ENCODE assay signal across 9 cellular contexts in genomic region chr1:161039154-161039545, GRCh38. TPM values are rescaled to one million over a fixed set of nuclear protein-coding genes. Genes with fewer than 3 reads are reported as not detected.
DNase-seq lines count a peak whose midpoint lies in the region; ATAC-seq, FAIRE-seq and TF ChIP-seq lines count a peak whose summit lies in the region.
"Had no signal": no experiment of that assay in that cellular context is flagged by ENCODE, and none has a peak within 500 bp of the region (broad histone marks: within the 10 kb centered on the region; RNA-seq: fewer than 3 reads in every experiment).

No MANE protein-coding gene starts in this region.

- no peaks in the 10 kb centered on the region for H4K20me1 ChIP-seq in HepG2 (ENCODE audit: insufficient read depth, low read length)

- no peak for TF ChIP-seq RAD21 in liver (IDR thresholded peaks at IDR 0.05)
- TF ChIP-seq RAD21 in HepG2 (CRISPR knock-in tag; IDR thresholded peaks at IDR 0.05): no peak

- ATAC-seq in HepG2 (no peak), upper lobe of right lung (no peak), HG03097 (IDR thresholded peaks at IDR 0.05; ENCODE audit: low FRiP score, unreplicated experiment) (no peak)

- in situ Hi-C loops in HepG2 (cut with HindIII; ENCODE audit: extremely low pct_ligation_motif_present, low pct_unique_long_range_greater_than_20kb): no loop called here

- DNase-seq in HepG2 (ENCODE audit: low spot score) (no peak), MCF 10A (ENCODE audit: unreplicated experiment) (no peak), upper lobe of right lung (no peak), DMS 273 treated with DMSO at 0.1 percent for 48 hours (lab: John Stamatoyannopoulos, UW) (no peak), T-helper 9 cell (no peak)

- peak overlapping the region; percentile 9 to 78 for H3K27ac ChIP-seq in liver (ENCODE audit: low read depth in 1 of 2, low read length in 2 of 2)
- H3K27ac ChIP-seq in HepG2 (ENCODE audit: extremely low read length, insufficient read depth, low read length): no peak overlapping the region
- no peak overlapping the region for H3K27ac ChIP-seq in muscle layer of duodenum (ENCODE audit: low read length)
- peak overlapping the region; percentile 77 for H3K27ac ChIP-seq in upper lobe of right lung

- 9% methylated on average over 3 of the region's 3 CpGs for WGBS in liver
- WGBS in HepG2 (ENCODE audit: low lambda C conversion rate): 79% methylated on average over 3 of the region's 3 CpGs

- no peak overlapping the region for H3K4me2 ChIP-seq in HepG2 (ENCODE audit: low read depth, low read length)

- H3K9me3 Mint-ChIP-seq in MCF 10A (ENCODE audit: unreplicated experiment): no peaks in the 10 kb centered on the region

- no TSS peak for BruUV-seq in HepG2 (replicated peaks; lab: Mats Ljungman, UMichigan)
- BruUV-seq in MCF 10A (replicated peaks; lab: Mats Ljungman, UMichigan): no TSS peak

- H3K9me3 ChIP-seq in liver (ENCODE audit: control insufficient read depth in 4 of 4, low read length in 3 of 4) (no peaks in the 10 kb centered on the region), HepG2 (ENCODE audit: low read length) (no peaks in the 10 kb centered on the region), muscle layer of duodenum (ENCODE audit: control insufficient read depth in 1 of 2, low read length in 2 of 2) (no peaks in the 10 kb centered on the region), upper lobe of right lung (no peaks in the 10 kb centered on the region)
- H3K9me3 ChIP-seq: HAP-1 had no signal

- peaks cover 8 to 27% (median 14%) of the 10 kb centered on the region in 4 donors for H3K4me1 ChIP-seq in liver (ENCODE audit: control insufficient read depth in 4 of 4, insufficient read depth in 4 of 4, low read length in 3 of 4)
- H3K4me1 ChIP-seq in HepG2 (ENCODE audit: insufficient read depth, low read length): peaks cover 19% of the 10 kb centered on the region
- peaks cover 5 to 10% of the 10 kb centered on the region in 2 donors for H3K4me1 ChIP-seq in muscle layer of duodenum (ENCODE audit: control insufficient read depth in 1 of 2, insufficient read depth in 2 of 2, low read length in 2 of 2)
- peaks cover 16% of the 10 kb centered on the region for H3K4me1 ChIP-seq in upper lobe of right lung

- H3K4me1 Mint-ChIP-seq in MCF 10A (ENCODE audit: insufficient read depth, unreplicated experiment): peaks cover 19% of the 10 kb centered on the region

- intact Hi-C loops in HepG2 (cut with micrococcal nuclease; ENCODE audit: unreplicated experiment) (no loop called here), MCF 10A (cut with micrococcal nuclease) (no loop called here), upper lobe of right lung (cut with DNase I) (no loop called here)

- peaks cover 33% of the 10 kb centered on the region for H3K36me3 Mint-ChIP-seq in MCF 10A (ENCODE audit: insufficient read depth, unreplicated experiment)

- peaks cover 2 to 37% (median 30%) of the 10 kb centered on the region in 4 donors for H3K36me3 ChIP-seq in liver (ENCODE audit: control insufficient read depth in 4 of 4, insufficient read depth in 3 of 4, low read depth in 1 of 4, low read length in 3 of 4)
- H3K36me3 ChIP-seq in HepG2 (replicated peaks in 1 of 2; ENCODE audit: control insufficient read depth in 1 of 2, insufficient read depth in 2 of 2, low read length in 2 of 2): peaks cover 13 to 39% of the 10 kb centered on the region in 2 experiments
- H3K36me3 ChIP-seq in muscle layer of duodenum (ENCODE audit: control insufficient read depth in 1 of 2, insufficient read depth in 2 of 2, low read length in 2 of 2): peaks cover 36 to 38% of the 10 kb centered on the region in 2 donors
- H3K36me3 ChIP-seq in upper lobe of right lung: peaks cover 39% of the 10 kb centered on the region

- peak overlapping the region; percentile 66 to 80 (median 68) for H3K4me3 ChIP-seq in liver (ENCODE audit: low read depth in 1 of 3, low read length in 3 of 3)
- no peak overlapping the region for H3K4me3 ChIP-seq in HepG2 (replicated peaks in 1 of 3; ENCODE audit: insufficient read depth in 1 of 3, low read depth in 2 of 3, low read length in 3 of 3)
- peak overlapping the region; percentile 56 to 67 for H3K4me3 ChIP-seq in muscle layer of duodenum (ENCODE audit: low read depth in 1 of 2, low read length in 2 of 2)
- peak overlapping the region; percentile 63 for H3K4me3 ChIP-seq in upper lobe of right lung
- H3K4me3 ChIP-seq: HAP-1 had no signal

- no peak for TF ChIP-seq CTCF in liver (IDR thresholded peaks at IDR 0.05; ENCODE audit: low read depth, low read length, missing input control)
- TF ChIP-seq CTCF in HepG2 (CRISPR knock-in tag; IDR thresholded peaks at IDR 0.05): no peak
- no peak for TF ChIP-seq CTCF in MCF 10A (IDR thresholded peaks at IDR 0.05; ENCODE audit: unreplicated experiment)
- TF ChIP-seq CTCF in upper lobe of right lung (IDR thresholded peaks at IDR 0.05): no peak

- H3K27me3 ChIP-seq in liver (ENCODE audit: control insufficient read depth in 4 of 4, insufficient read depth in 4 of 4, low read length in 3 of 4) (no peaks in the 10 kb centered on the region), HepG2 (ENCODE audit: control insufficient read depth in 1 of 2, insufficient read depth in 2 of 2, low read length in 2 of 2) (no peaks in the 10 kb centered on the region), muscle layer of duodenum (ENCODE audit: low read depth, low read length) (no peaks in the 10 kb centered on the region), upper lobe of right lung (no peaks in the 10 kb centered on the region)

- no peak for FAIRE-seq in HepG2 (lab: Jason Lieb, UNC)

- CTCF ChIA-PET in HepG2 (lab: Yijun Ruan, JAX; ENCODE audit: low intra/inter-chr PET ratio, low total read pairs): no interaction called here
- CTCF ChIA-PET in MCF 10A (lab: Yijun Ruan, JAX): interaction anchor here (0.6 to 7.0 kb wide), 11 partner anchors 12 to 891 kb away, joined by 3 to 89 read pairs (median 4); partner anchors contain the start of genes DEDD, KLHDC9 and NDUFS2

- H2AFZ ChIP-seq in HepG2 (ENCODE audit: low read length): no peak overlapping the region

- H3K27ac Mint-ChIP-seq in MCF 10A (ENCODE audit: low read depth, unreplicated experiment): peak overlapping the region; percentile 76

- POLR2A ChIA-PET in HepG2 (lab: Yijun Ruan, JAX) (no interaction called here), MCF 10A (lab: Yijun Ruan, JAX) (interaction anchor here (0.7 to 4.5 kb wide), 12 partner anchors 9 to 115 kb away, joined by 3 to 107 read pairs (median 4); partner anchors contain the start of genes DEDD, F11R, NIT1 and PFDN2)

- no peaks in the 10 kb centered on the region for H3K27me3 Mint-ChIP-seq in MCF 10A (ENCODE audit: insufficient read depth, unreplicated experiment)

- peaks cover 1% of the 10 kb centered on the region for H3K79me2 ChIP-seq in HepG2 (ENCODE audit: insufficient read depth, low read length)

- peak overlapping the region; percentile 81 for H3K4me3 Mint-ChIP-seq in MCF 10A (ENCODE audit: unreplicated experiment)

- H3K9ac ChIP-seq in liver (ENCODE audit: low read depth in 1 of 2, low read length in 2 of 2): no peak overlapping the region
- no peak overlapping the region for H3K9ac ChIP-seq in HepG2 (ENCODE audit: insufficient read depth, low read depth, low read length)

- TF ChIP-seq EP300 in HepG2 (IDR thresholded peaks at IDR 0.05; ENCODE audit: low read depth in 2 of 2, low read length in 2 of 2): no peak
- TF ChIP-seq EP300 in HepG2 (CRISPR knock-in tag; IDR thresholded peaks at IDR 0.05; ENCODE audit: borderline replicate concordance): no peak

- TF ChIP-seq POLR2A in HepG2 (IDR thresholded peaks at IDR 0.05; ENCODE audit: insufficient read depth in 1 of 2, low read depth in 2 of 2, low read length in 2 of 2): no peak

RNA-seq across cellular contexts. Expression of gene TSTD1, which starts 0.4 kb away (rescaled TPM):
- total RNA-seq in liver (10 to 100 TPM; 10.9 to 23.6 TPM), HepG2 (2016; rRNA removed; fragmentation: Illumina TruSeq; extraction: Trizol) (0.31 TPM in 1 of 2 replicates, not detected in the other), MCF 10A (2022) (35.2 and 48.0 TPM in 2 replicates), upper lobe of right lung (50.6 TPM)
- polyA plus RNA-seq in liver (10 to 100 TPM; 45.9 to 67.5 TPM), HepG2 (2011; rRNA removed) (0.15 TPM in 1 of 2 replicates, not detected in the other)
- not detected in 2 replicates for total RNA-seq in HepG2 (2016; cell fraction: cytosol; rRNA removed; fragmentation: Illumina TruSeq; extraction: Trizol; ENCODE audit: low read depth)
- total RNA-seq in HepG2 (2016; cell fraction: insoluble cytoplasmic fraction; rRNA removed; fragmentation: Illumina TruSeq; extraction: Trizol): 0.22 TPM in 1 of 2 replicates, not detected in the other
- total RNA-seq in HepG2 (2016; cell fraction: membrane; rRNA removed; fragmentation: Illumina TruSeq; extraction: Trizol): not detected in 2 replicates
- total RNA-seq in HepG2 (2016; cell fraction: nucleus; rRNA removed; fragmentation: Illumina TruSeq; extraction: Trizol): 0.99 TPM in 1 of 2 replicates, not detected in the other
- not detected in 2 replicates for polyA plus RNA-seq in HepG2 (2011; cell fraction: cytosol; rRNA removed)
- 0.55 and 0.79 TPM in 2 replicates for polyA plus RNA-seq in HepG2 (2011; cell fraction: nucleus; rRNA removed)
- not detected in 2 replicates for polyA plus RNA-seq in HepG2 (2012)
- polyA plus RNA-seq in HepG2 (2016; cell fraction: cytosol; fragmentation: Illumina TruSeq; extraction: Trizol; ENCODE audit: low read depth): not detected in 2 replicates
- not detected in 2 replicates for polyA plus RNA-seq in HepG2 (2016; cell fraction: insoluble cytoplasmic fraction; fragmentation: Illumina TruSeq; extraction: Trizol; ENCODE audit: low read depth)
- not detected in 2 replicates for polyA plus RNA-seq in HepG2 (2016; cell fraction: membrane; fragmentation: Illumina TruSeq; extraction: Trizol; ENCODE audit: low read depth)
- not detected in 2 replicates for polyA plus RNA-seq in HepG2 (2016; cell fraction: nucleus; fragmentation: Illumina TruSeq; extraction: Trizol; ENCODE audit: insufficient read depth, low read depth)
- 0.28 and 1.2 TPM in 2 replicates for polyA minus RNA-seq in HepG2 (2011; rRNA and poly(A)+ RNA removed; ENCODE audit: low replicate concordance)
- polyA minus RNA-seq in HepG2 (2011; cell fraction: cytosol; rRNA and poly(A)+ RNA removed): not detected in 2 replicates
- 0.87 and 1.2 TPM in 2 replicates for polyA minus RNA-seq in HepG2 (2011; cell fraction: nucleus; rRNA and poly(A)+ RNA removed)

RNA-seq across cellular contexts. Expression of gene USF1, which starts 6.6 kb away (rescaled TPM):
- total RNA-seq in liver (10 to 100 TPM; 29.8 to 43.5 TPM), HepG2 (2016; rRNA removed; fragmentation: Illumina TruSeq; extraction: Trizol) (32.2 and 39.4 TPM in 2 replicates), MCF 10A (2022) (48.8 and 52.8 TPM in 2 replicates), upper lobe of right lung (67.6 TPM)
- polyA plus RNA-seq in liver (10 to 100 TPM; 19.2 to 24.5 TPM), HepG2 (2011; rRNA removed) (26.9 and 40.0 TPM in 2 replicates)
- total RNA-seq in HepG2 (2016; cell fraction: cytosol; rRNA removed; fragmentation: Illumina TruSeq; extraction: Trizol; ENCODE audit: low read depth): 10.2 and 10.9 TPM in 2 replicates
- total RNA-seq in HepG2 (2016; cell fraction: insoluble cytoplasmic fraction; rRNA removed; fragmentation: Illumina TruSeq; extraction: Trizol): 35.2 and 38.6 TPM in 2 replicates
- total RNA-seq in HepG2 (2016; cell fraction: membrane; rRNA removed; fragmentation: Illumina TruSeq; extraction: Trizol): 21.9 and 22.5 TPM in 2 replicates
- 36.9 and 43.8 TPM in 2 replicates for total RNA-seq in HepG2 (2016; cell fraction: nucleus; rRNA removed; fragmentation: Illumina TruSeq; extraction: Trizol)
- polyA plus RNA-seq in HepG2 (2011; cell fraction: cytosol; rRNA removed): 13.4 and 14.2 TPM in 2 replicates
- polyA plus RNA-seq in HepG2 (2011; cell fraction: nucleus; rRNA removed): 155 and 169 TPM in 2 replicates
- 15.0 and 18.0 TPM in 2 replicates for polyA plus RNA-seq in HepG2 (2012)
- polyA plus RNA-seq in HepG2 (2016; cell fraction: cytosol; fragmentation: Illumina TruSeq; extraction: Trizol; ENCODE audit: low read depth): 5.6 and 6.8 TPM in 2 replicates
- 25.5 and 27.5 TPM in 2 replicates for polyA plus RNA-seq in HepG2 (2016; cell fraction: insoluble cytoplasmic fraction; fragmentation: Illumina TruSeq; extraction: Trizol; ENCODE audit: low read depth)
- polyA plus RNA-seq in HepG2 (2016; cell fraction: membrane; fragmentation: Illumina TruSeq; extraction: Trizol; ENCODE audit: low read depth): 12.4 and 13.2 TPM in 2 replicates
- 90.2 and 94.9 TPM in 2 replicates for polyA plus RNA-seq in HepG2 (2016; cell fraction: nucleus; fragmentation: Illumina TruSeq; extraction: Trizol; ENCODE audit: insufficient read depth, low read depth)
- polyA minus RNA-seq in HepG2 (2011; rRNA and poly(A)+ RNA removed; ENCODE audit: low replicate concordance): 71.6 and 214 TPM in 2 replicates
- 13.4 and 14.8 TPM in 2 replicates for polyA minus RNA-seq in HepG2 (2011; cell fraction: cytosol; rRNA and poly(A)+ RNA removed)
- 21.8 and 24.0 TPM in 2 replicates for polyA minus RNA-seq in HepG2 (2011; cell fraction: nucleus; rRNA and poly(A)+ RNA removed)

RNA-seq across cellular contexts. Expression of gene F11R, which starts 18.2 kb away (rescaled TPM):
- 10 to 100 TPM; 45.9 to 80.4 TPM for total RNA-seq in liver
- polyA plus RNA-seq in liver: 10 to 100 TPM; 25.8 to 45.3 TPM
- total RNA-seq in HepG2 (2016; rRNA removed; fragmentation: Illumina TruSeq; extraction: Trizol): 41.4 and 95.8 TPM in 2 replicates
- 4.5 and 5.4 TPM in 2 replicates for total RNA-seq in HepG2 (2016; cell fraction: cytosol; rRNA removed; fragmentation: Illumina TruSeq; extraction: Trizol; ENCODE audit: low read depth)
- 42.0 and 91.4 TPM in 2 replicates for total RNA-seq in HepG2 (2016; cell fraction: insoluble cytoplasmic fraction; rRNA removed; fragmentation: Illumina TruSeq; extraction: Trizol)
- 13.3 and 15.6 TPM in 2 replicates for total RNA-seq in HepG2 (2016; cell fraction: membrane; rRNA removed; fragmentation: Illumina TruSeq; extraction: Trizol)
- 73.4 and 78.1 TPM in 2 replicates for total RNA-seq in HepG2 (2016; cell fraction: nucleus; rRNA removed; fragmentation: Illumina TruSeq; extraction: Trizol)
- polyA plus RNA-seq in HepG2 (2011; rRNA removed): 105 and 145 TPM in 2 replicates
- polyA plus RNA-seq in HepG2 (2011; cell fraction: cytosol; rRNA removed): 97.9 and 106 TPM in 2 replicates
- polyA plus RNA-seq in HepG2 (2011; cell fraction: nucleus; rRNA removed): 65.0 and 70.1 TPM in 2 replicates
- polyA plus RNA-seq in HepG2 (2012): 48.5 and 60.7 TPM in 2 replicates
- 4.5 and 4.7 TPM in 2 replicates for polyA plus RNA-seq in HepG2 (2016; cell fraction: cytosol; fragmentation: Illumina TruSeq; extraction: Trizol; ENCODE audit: low read depth)
- 24.5 and 27.5 TPM in 2 replicates for polyA plus RNA-seq in HepG2 (2016; cell fraction: insoluble cytoplasmic fraction; fragmentation: Illumina TruSeq; extraction: Trizol; ENCODE audit: low read depth)
- polyA plus RNA-seq in HepG2 (2016; cell fraction: membrane; fragmentation: Illumina TruSeq; extraction: Trizol; ENCODE audit: low read depth): 8.6 and 9.1 TPM in 2 replicates
- 69.9 and 80.4 TPM in 2 replicates for polyA plus RNA-seq in HepG2 (2016; cell fraction: nucleus; fragmentation: Illumina TruSeq; extraction: Trizol; ENCODE audit: insufficient read depth, low read depth)
- polyA minus RNA-seq in HepG2 (2011; rRNA and poly(A)+ RNA removed; ENCODE audit: low replicate concordance): 95.1 and 327 TPM in 2 replicates
- 74.7 and 90.1 TPM in 2 replicates for polyA minus RNA-seq in HepG2 (2011; cell fraction: cytosol; rRNA and poly(A)+ RNA removed)
- 27.6 and 39.4 TPM in 2 replicates for polyA minus RNA-seq in HepG2 (2011; cell fraction: nucleus; rRNA and poly(A)+ RNA removed)
- 73.6 and 76.8 TPM in 2 replicates for total RNA-seq in MCF 10A (2022)
- total RNA-seq in upper lobe of right lung: 167 TPM

RNA-seq across cellular contexts. Expression of gene ARHGAP30, which starts 30.5 kb away (rescaled TPM):
- 1 to 10 TPM; 6.6 to 8.9 TPM for total RNA-seq in liver
- polyA plus RNA-seq in liver: 1 to 10 TPM; 1.2 to 3.5 TPM
- 0.20 TPM in 1 of 2 replicates, not detected in the other for total RNA-seq in HepG2 (2016; rRNA removed; fragmentation: Illumina TruSeq; extraction: Trizol)
- not detected in 2 replicates for total RNA-seq in HepG2 (2016; cell fraction: cytosol; rRNA removed; fragmentation: Illumina TruSeq; extraction: Trizol; ENCODE audit: low read depth)
- total RNA-seq in HepG2 (2016; cell fraction: insoluble cytoplasmic fraction; rRNA removed; fragmentation: Illumina TruSeq; extraction: Trizol): 0.07 and 0.37 TPM in 2 replicates
- not detected in 2 replicates for total RNA-seq in HepG2 (2016; cell fraction: membrane; rRNA removed; fragmentation: Illumina TruSeq; extraction: Trizol)
- total RNA-seq in HepG2 (2016; cell fraction: nucleus; rRNA removed; fragmentation: Illumina TruSeq; extraction: Trizol): 0.16 and 0.34 TPM in 2 replicates
- 0.13 and 0.17 TPM in 2 replicates for polyA plus RNA-seq in HepG2 (2011; rRNA removed)
- 0.04 and 0.05 TPM in 2 replicates for polyA plus RNA-seq in HepG2 (2011; cell fraction: cytosol; rRNA removed)
- polyA plus RNA-seq in HepG2 (2011; cell fraction: nucleus; rRNA removed): 0.61 and 0.68 TPM in 2 replicates
- polyA plus RNA-seq in HepG2 (2012): 0.16 and 0.21 TPM in 2 replicates
- 0.03 TPM in 1 of 2 replicates, not detected in the other for polyA plus RNA-seq in HepG2 (2016; cell fraction: cytosol; fragmentation: Illumina TruSeq; extraction: Trizol; ENCODE audit: low read depth)
- 0.07 and 0.09 TPM in 2 replicates for polyA plus RNA-seq in HepG2 (2016; cell fraction: insoluble cytoplasmic fraction; fragmentation: Illumina TruSeq; extraction: Trizol; ENCODE audit: low read depth)
- 0.03 and 0.05 TPM in 2 replicates for polyA plus RNA-seq in HepG2 (2016; cell fraction: membrane; fragmentation: Illumina TruSeq; extraction: Trizol; ENCODE audit: low read depth)
- 0.46 and 0.75 TPM in 2 replicates for polyA plus RNA-seq in HepG2 (2016; cell fraction: nucleus; fragmentation: Illumina TruSeq; extraction: Trizol; ENCODE audit: insufficient read depth, low read depth)
- 0.02 and 0.09 TPM in 2 replicates for polyA minus RNA-seq in HepG2 (2011; rRNA and poly(A)+ RNA removed; ENCODE audit: low replicate concordance)
- not detected in 2 replicates for polyA minus RNA-seq in HepG2 (2011; cell fraction: cytosol; rRNA and poly(A)+ RNA removed)
- 0.13 and 1.2 TPM in 2 replicates for polyA minus RNA-seq in HepG2 (2011; cell fraction: nucleus; rRNA and poly(A)+ RNA removed)
- total RNA-seq in MCF 10A (2022): 0.34 and 0.58 TPM in 2 replicates
- 38.0 TPM for total RNA-seq in upper lobe of right lung

RNA-seq across cellular contexts. Expression of gene NECTIN4, which starts 50.2 kb away (rescaled TPM):
- total RNA-seq in liver (not detected), HepG2 (2016; rRNA removed; fragmentation: Illumina TruSeq; extraction: Trizol) (12.3 and 12.4 TPM in 2 replicates), MCF 10A (2022) (7.0 and 11.2 TPM in 2 replicates), upper lobe of right lung (5.4 TPM)
- polyA plus RNA-seq in liver (under 1 TPM in 1 of 2 donors, not detected in 1; 0.01 TPM), HepG2 (2011; rRNA removed) (5.9 and 9.2 TPM in 2 replicates)
- 5.2 and 6.1 TPM in 2 replicates for total RNA-seq in HepG2 (2016; cell fraction: cytosol; rRNA removed; fragmentation: Illumina TruSeq; extraction: Trizol; ENCODE audit: low read depth)
- total RNA-seq in HepG2 (2016; cell fraction: insoluble cytoplasmic fraction; rRNA removed; fragmentation: Illumina TruSeq; extraction: Trizol): 11.2 and 11.6 TPM in 2 replicates
- total RNA-seq in HepG2 (2016; cell fraction: membrane; rRNA removed; fragmentation: Illumina TruSeq; extraction: Trizol): 16.6 and 17.2 TPM in 2 replicates
- 7.8 and 11.8 TPM in 2 replicates for total RNA-seq in HepG2 (2016; cell fraction: nucleus; rRNA removed; fragmentation: Illumina TruSeq; extraction: Trizol)
- 7.8 and 14.6 TPM in 2 replicates for polyA plus RNA-seq in HepG2 (2011; cell fraction: cytosol; rRNA removed)
- polyA plus RNA-seq in HepG2 (2011; cell fraction: nucleus; rRNA removed): 5.3 and 7.3 TPM in 2 replicates
- polyA plus RNA-seq in HepG2 (2012): 4.5 and 7.4 TPM in 2 replicates
- polyA plus RNA-seq in HepG2 (2016; cell fraction: cytosol; fragmentation: Illumina TruSeq; extraction: Trizol; ENCODE audit: low read depth): 3.2 and 3.6 TPM in 2 replicates
- 8.1 and 8.9 TPM in 2 replicates for polyA plus RNA-seq in HepG2 (2016; cell fraction: insoluble cytoplasmic fraction; fragmentation: Illumina TruSeq; extraction: Trizol; ENCODE audit: low read depth)
- polyA plus RNA-seq in HepG2 (2016; cell fraction: membrane; fragmentation: Illumina TruSeq; extraction: Trizol; ENCODE audit: low read depth): 8.1 and 9.9 TPM in 2 replicates
- 10.0 and 12.0 TPM in 2 replicates for polyA plus RNA-seq in HepG2 (2016; cell fraction: nucleus; fragmentation: Illumina TruSeq; extraction: Trizol; ENCODE audit: insufficient read depth, low read depth)
- 0.30 and 21.8 TPM in 2 replicates for polyA minus RNA-seq in HepG2 (2011; rRNA and poly(A)+ RNA removed; ENCODE audit: low replicate concordance)
- 1.8 and 6.0 TPM in 2 replicates for polyA minus RNA-seq in HepG2 (2011; cell fraction: cytosol; rRNA and poly(A)+ RNA removed)
- 5.8 and 10.3 TPM in 2 replicates for polyA minus RNA-seq in HepG2 (2011; cell fraction: nucleus; rRNA and poly(A)+ RNA removed)

Comparison
In these comparisons a context has a peak if more than half of its experiments do, and no peak if none do; other contexts are left out.
1. H3K27ac ChIP-seq: peak in liver (2 of 2) and upper lobe of right lung (single experiment); none in HepG2 (single experiment) and muscle layer of duodenum (single experiment).
2. H3K4me3 ChIP-seq: peak in liver (3 of 3), muscle layer of duodenum (2 of 2) and upper lobe of right lung (single experiment); none in HepG2 (0 of 3).
3. RNA of gene TSTD1, which starts 0.4 kb away (total RNA-seq): 50.6 TPM in upper lobe of right lung (single experiment), 35.2 to 48.0 TPM in MCF 10A and 10.9 to 23.6 TPM in liver; 0.22 to 0.99 TPM in HepG2; every median in the first group is over 4 times any median in the second.